Comparison of ENCODE assay signal across 23 cellular contexts in genomic region chr16:58509256-58510096, GRCh38. TPM values are rescaled to one million over a fixed set of nuclear protein-coding genes. Genes with fewer than 3 reads are reported as not detected.
A peak's percentile ranks its signal among the peaks of the same experiment; 100 is the strongest.
DNase-seq lines count a peak whose midpoint lies in the region; TF ChIP-seq lines count a peak whose summit lies in the region.
"Had no signal": no experiment of that assay in that cellular context is flagged by ENCODE, and none has a peak within 500 bp of the region (broad histone marks: within the 10 kb centered on the region; RNA-seq: fewer than 3 reads in every experiment).

No MANE protein-coding gene starts in this region.

- intact Hi-C loops in prostate gland (cut with DNase I): loop anchor here (10.0 kb wide), 1 partner anchor 245 kb away; no protein-coding TSS in a partner anchor
- intact Hi-C loops in CD14-positive monocyte (cut with micrococcal nuclease): loop anchor here (10.0 kb wide), 2 partner anchors 115 to 155 kb away; partner anchors contain the start of gene CNOT1 (in 1 of the 2)

- H3K36me3 ChIP-seq in prostate gland: no peaks in the 10 kb centered on the region
- H3K36me3 ChIP-seq: neutrophil had no signal

- in situ Hi-C loops in GM13976 (cut with MboI; ENCODE audit: low sequenced_read_pairs, unreplicated experiment): loop anchor here (10.0 kb wide), 2 partner anchors 145 to 245 kb away; no protein-coding TSS in a partner anchor

- H3K27ac ChIP-seq in prostate gland: peak overlapping the region; percentile 57 to 68
- H3K27ac ChIP-seq: 22Rv1, neutrophil, SK-N-MC, upper lobe of left lung had no signal

- no peaks in the 10 kb centered on the region for H3K27me3 ChIP-seq in prostate gland (replicated peaks; ENCODE audit: insufficient read depth)
- H3K27me3 ChIP-seq: adrenal gland, upper lobe of left lung had no signal

- H3K27me3 Mint-ChIP-seq in glutamatergic neuron (ENCODE audit: unreplicated experiment) (peaks cover 15% of the 10 kb centered on the region), CD14-positive monocyte (ENCODE audit: low read depth in 3 of 3) (peaks cover 3 to 7% (median 5%) of the 10 kb centered on the region in 3 donors)
- H3K27me3 Mint-ChIP-seq: activated CD4-positive, alpha-beta memory T cell treated with anti-CD3 and anti-CD28 coated beads, Interleukin-2, amount 10 ng/mL, durations not matched to agents 7 days and 5 days; brain had no signal

- H3K9me3 Mint-ChIP-seq in glutamatergic neuron (ENCODE audit: unreplicated experiment): peaks cover 12% of the 10 kb centered on the region
- no peaks in the 10 kb centered on the region for H3K9me3 Mint-ChIP-seq in CD14-positive monocyte
- H3K9me3 Mint-ChIP-seq: activated CD4-positive, alpha-beta memory T cell treated with anti-CD3 and anti-CD28 coated beads, Interleukin-2, amount 10 ng/mL, durations not matched to agents 7 days and 5 days; activated naive CD4-positive, alpha-beta T cell treated with anti-CD3 and anti-CD28 coated beads for 36 hours; brain; memory B cell had no signal

- peak; percentile 22 for DNase-seq in activated CD4-positive, CD25-positive, alpha-beta regulatory T cell treated with anti-CD3 and anti-CD28 coated beads, Interleukin-2, amount 50 U/mL, for 72 hours
- DNase-seq in activated CD4-positive, CD25-positive, alpha-beta regulatory T cell (lab: John Stamatoyannopoulos, UW): no peak
- DNase-seq in GM13976 (ENCODE audit: low spot score) (peak; percentile 16), glutamatergic neuron (no peak), prostate gland (ENCODE audit: low spot score) (peak; percentile 50), kidney tubule cell (ENCODE audit: low spot score) (no peak), CD14-positive monocyte (ENCODE audit: low spot score) (no peak)
- no peak for DNase-seq in effector CD8-positive, alpha-beta T cell (lab: John Stamatoyannopoulos, UW)
- DNase-seq: activated CD4-positive, alpha-beta T cell treated with anti-CD3 and anti-CD28 coated beads for 1 hour; activated naive CD4-positive, alpha-beta T cell treated with anti-CD3 and anti-CD28 coated beads for 36 hours; activated T-cell treated with anti-CD3 and anti-CD28 coated beads, Interleukin-2, amount 50 U/mL, for 1 hour; Calu3; Kasumi-1; NCI-H1436 treated with DMSO at 0.1 percent for 48 hours; NCI-H446 treated with DMSO at 0.1 percent for 48 hours; upper lobe of left lung had no signal

- TF ChIP-seq CTCF in GM13976 (IDR thresholded peaks at IDR 0.05; ENCODE audit: borderline replicate concordance, control extremely low read depth, extremely low read depth, insufficient read depth, missing control alignments) (no peak), glutamatergic neuron (IDR thresholded peaks at IDR 0.05; ENCODE audit: partially characterized antibody, unreplicated experiment) (no peak), prostate gland (IDR thresholded peaks at IDR 0.05) (no peak), CD14-positive monocyte (IDR thresholded peaks at IDR 0.05) (no peak)

- H3K36me3 Mint-ChIP-seq in glutamatergic neuron (ENCODE audit: unreplicated experiment) (no peaks in the 10 kb centered on the region), CD14-positive monocyte (no peaks in the 10 kb centered on the region)
- H3K36me3 Mint-ChIP-seq: memory B cell had no signal

- no peak for TF ChIP-seq POLR2A in prostate gland (IDR thresholded peaks at IDR 0.05)

- peak overlapping the region; percentile 84 for H3K27ac Mint-ChIP-seq in glutamatergic neuron (ENCODE audit: unreplicated experiment)
- no peak overlapping the region for H3K27ac Mint-ChIP-seq in CD14-positive monocyte
- H3K27ac Mint-ChIP-seq: activated CD4-positive, alpha-beta memory T cell treated with anti-CD3 and anti-CD28 coated beads, Interleukin-2, amount 10 ng/mL, durations not matched to agents 7 days and 5 days; activated naive CD4-positive, alpha-beta T cell treated with anti-CD3 and anti-CD28 coated beads for 36 hours; memory B cell had no signal

- H3K4me1 Mint-ChIP-seq in glutamatergic neuron (ENCODE audit: low read depth, unreplicated experiment) (peaks cover 10% of the 10 kb centered on the region), CD14-positive monocyte (no peaks in the 10 kb centered on the region)

- H3K4me3 Mint-ChIP-seq in glutamatergic neuron (ENCODE audit: unreplicated experiment): no peak overlapping the region
- H3K4me3 Mint-ChIP-seq in CD14-positive monocyte: no peak overlapping the region
- H3K4me3 Mint-ChIP-seq: activated CD4-positive, alpha-beta memory T cell treated with anti-CD3 and anti-CD28 coated beads, Interleukin-2, amount 10 ng/mL, durations not matched to agents 7 days and 5 days; activated naive CD4-positive, alpha-beta T cell treated with anti-CD3 and anti-CD28 coated beads for 36 hours; brain; memory B cell had no signal

- peaks cover 4% of the 10 kb centered on the region for H3K4me1 ChIP-seq in prostate gland (replicated peaks)

- 88% methylated on average over 9 of the region's 9 CpGs for WGBS in prostate gland

- H3K4me3 ChIP-seq in prostate gland: no peak overlapping the region
- H3K4me3 ChIP-seq: adrenal gland, SK-N-MC, upper lobe of left lung had no signal

- H3K9me3 ChIP-seq in prostate gland: no peaks in the 10 kb centered on the region
- H3K9me3 ChIP-seq: adrenal gland, neutrophil, upper lobe of left lung had no signal

RNA-seq across cellular contexts. Expression of gene SETD6, which starts 5.8 kb away (rescaled TPM):
- total RNA-seq in glutamatergic neuron (ENCODE audit: unreplicated experiment) (25.9 TPM), prostate gland (10 to 100 TPM; 45.4 to 55.8 TPM)
- 1 to 10 TPM; 2.5 to 3.4 TPM for polyA plus RNA-seq in CD14-positive monocyte

RNA-seq across cellular contexts. Expression of gene NDRG4, which starts 9.5 kb away (rescaled TPM):
- total RNA-seq in glutamatergic neuron (ENCODE audit: unreplicated experiment) (677 TPM), prostate gland (100 to 1,000 TPM in 1 of 2 donors, 10 to 100 TPM in 1; 13.4 to 359 TPM)
- polyA plus RNA-seq in CD14-positive monocyte: not detected

Comparison
In these comparisons a context has a peak if more than half of its experiments do, and no peak if none do; other contexts are left out.
1. DNase-seq: peak in activated CD4-positive, CD25-positive, alpha-beta regulatory T cell treated with anti-CD3 and anti-CD28 coated beads, Interleukin-2, amount 50 U/mL, for 72 hours (single experiment), GM13976 (single experiment) and prostate gland (single experiment); none in activated CD4-positive, CD25-positive, alpha-beta regulatory T cell (0 of 4), glutamatergic neuron (single experiment), effector CD8-positive, alpha-beta T cell (single experiment), kidney tubule cell (single experiment) and CD14-positive monocyte (single experiment).